ENCODE assay signal across 1 cellular context in the genomic region with DNA sequence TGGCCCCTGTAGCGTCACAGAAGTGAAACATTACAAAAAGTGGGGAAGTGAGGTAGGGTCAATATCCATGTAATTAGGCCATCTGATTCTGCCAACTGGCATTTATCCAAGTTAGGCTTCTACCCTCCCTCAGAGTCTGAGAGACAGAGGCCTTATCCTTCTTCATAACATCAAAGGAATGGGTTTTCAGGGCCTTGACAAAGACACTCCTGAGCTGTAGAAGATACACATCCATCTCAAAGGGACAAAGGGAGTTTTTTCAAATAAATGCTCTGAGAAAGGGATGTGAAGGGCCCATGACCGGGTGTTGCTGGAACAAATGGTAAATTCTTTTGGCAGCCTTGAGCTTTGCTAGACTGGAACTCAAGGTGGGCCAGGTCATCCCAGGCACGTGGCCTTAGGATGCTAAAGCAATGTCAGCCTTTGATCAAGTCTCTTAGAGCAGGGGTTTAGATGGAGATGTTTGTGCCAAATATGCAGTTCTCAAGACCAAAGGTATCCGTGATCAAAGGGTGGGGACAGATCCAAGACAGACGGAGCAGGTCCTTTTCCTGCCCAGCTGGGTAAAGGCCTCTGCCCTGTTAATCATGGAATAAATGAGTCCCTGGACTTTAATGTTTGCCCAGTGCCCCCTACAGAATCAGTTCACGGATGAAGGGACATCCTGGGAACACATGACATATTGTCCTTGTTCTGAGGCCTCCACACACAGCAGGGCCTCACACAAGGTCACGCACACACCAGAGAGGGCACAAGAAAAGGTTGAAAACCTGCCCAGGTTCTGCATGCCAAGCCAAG.
TF ChIP-seq lines count a peak whose summit lies in the region.

No MANE protein-coding gene starts in this region.

TF ChIP-seq in HepG2, 621 proteins besides CTCF, POLR2A, EP300 and RAD21 (continued from another document and continues in another):
- TF ChIP-seq ZSCAN31 (CRISPR knock-in tag; IDR thresholded peaks at IDR 0.05; ENCODE audit: low read depth) (peak; percentile 55; the same call in 1 of the 2 replicates), RBFOX2 (IDR thresholded peaks at IDR 0.05; ENCODE audit: low read depth, low read length) (peak; percentile 35; the same call in 1 of the 2 replicates), KLF13 (CRISPR knock-in tag; IDR thresholded peaks at IDR 0.05) (no peak), KMT2B (CRISPR knock-in tag; IDR thresholded peaks at IDR 0.05) (no peak; the same call in 1 of the 2 replicates), NCOA2 (CRISPR knock-in tag; IDR thresholded peaks at IDR 0.05) (peak; percentile 95), ZC3H13 (CRISPR knock-in tag; IDR thresholded peaks at IDR 0.05) (no peak), ZNF44 (CRISPR knock-in tag; IDR thresholded peaks at IDR 0.05) (no peak), DNMT3B (CRISPR knock-in tag; conservative IDR thresholded peaks at IDR 0.05) (no peak), ZNF205 (CRISPR knock-in tag; IDR thresholded peaks at IDR 0.05) (0 out of 2 replicates have a peak, but pooled peaks have one; percentile 27), KMT2A (CRISPR knock-in tag; IDR thresholded peaks at IDR 0.05) (peak; percentile 9; the same call in 1 of the 2 replicates), POLR2G (IDR thresholded peaks at IDR 0.05; ENCODE audit: low read depth, low read length) (0 out of 2 replicates have a peak, but pooled peaks have one; percentile 37), ZNF570 (CRISPR knock-in tag; IDR thresholded peaks at IDR 0.05; ENCODE audit: borderline replicate concordance) (no peak), NKX3-1 (CRISPR knock-in tag; IDR thresholded peaks at IDR 0.05) (0 out of 2 replicates have a peak, but pooled peaks have one; percentile 16), SIX1 (CRISPR knock-in tag; IDR thresholded peaks at IDR 0.05; ENCODE audit: borderline replicate concordance) (peak; percentile 67; the same call in 1 of the 2 replicates), KDM2A (CRISPR knock-in tag; IDR thresholded peaks at IDR 0.05; ENCODE audit: borderline replicate concordance, low read depth) (peak; percentile 37; the same call in 1 of the 2 replicates)
- TF ChIP-seq, protein P1, sequence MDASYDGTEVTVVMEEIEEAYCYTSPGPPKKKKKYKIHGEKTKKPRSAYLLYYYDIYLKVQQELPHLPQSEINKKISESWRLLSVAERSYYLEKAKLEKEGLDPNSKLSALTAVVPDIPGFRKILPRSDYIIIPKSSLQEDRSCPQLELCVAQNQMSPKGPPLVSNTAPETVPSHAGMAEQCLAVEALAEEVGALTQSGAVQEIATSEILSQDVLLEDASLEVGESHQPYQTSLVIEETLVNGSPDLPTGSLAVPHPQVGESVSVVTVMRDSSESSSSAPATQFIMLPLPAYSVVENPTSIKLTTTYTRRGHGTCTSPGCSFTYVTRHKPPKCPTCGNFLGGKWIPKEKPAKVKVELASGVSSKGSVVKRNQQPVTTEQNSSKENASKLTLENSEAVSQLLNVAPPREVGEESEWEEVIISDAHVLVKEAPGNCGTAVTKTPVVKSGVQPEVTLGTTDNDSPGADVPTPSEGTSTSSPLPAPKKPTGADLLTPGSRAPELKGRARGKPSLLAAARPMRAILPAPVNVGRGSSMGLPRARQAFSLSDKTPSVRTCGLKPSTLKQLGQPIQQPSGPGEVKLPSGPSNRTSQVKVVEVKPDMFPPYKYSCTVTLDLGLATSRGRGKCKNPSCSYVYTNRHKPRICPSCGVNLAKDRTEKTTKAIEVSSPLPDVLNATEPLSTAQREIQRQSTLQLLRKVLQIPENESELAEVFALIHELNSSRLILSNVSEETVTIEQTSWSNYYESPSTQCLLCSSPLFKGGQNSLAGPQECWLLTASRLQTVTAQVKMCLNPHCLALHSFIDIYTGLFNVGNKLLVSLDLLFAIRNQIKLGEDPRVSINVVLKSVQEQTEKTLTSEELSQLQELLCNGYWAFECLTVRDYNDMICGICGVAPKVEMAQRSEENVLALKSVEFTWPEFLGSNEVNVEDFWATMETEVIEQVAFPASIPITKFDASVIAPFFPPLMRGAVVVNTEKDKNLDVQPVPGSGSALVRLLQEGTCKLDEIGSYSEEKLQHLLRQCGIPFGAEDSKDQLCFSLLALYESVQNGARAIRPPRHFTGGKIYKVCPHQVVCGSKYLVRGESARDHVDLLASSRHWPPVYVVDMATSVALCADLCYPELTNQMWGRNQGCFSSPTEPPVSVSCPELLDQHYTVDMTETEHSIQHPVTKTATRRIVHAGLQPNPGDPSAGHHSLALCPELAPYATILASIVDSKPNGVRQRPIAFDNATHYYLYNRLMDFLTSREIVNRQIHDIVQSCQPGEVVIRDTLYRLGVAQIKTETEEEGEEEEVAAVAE (CRISPR knock-in tag; IDR thresholded peaks at IDR 0.05; ENCODE audit: borderline replicate concordance) = no peak
- TF ChIP-seq, protein P2, sequence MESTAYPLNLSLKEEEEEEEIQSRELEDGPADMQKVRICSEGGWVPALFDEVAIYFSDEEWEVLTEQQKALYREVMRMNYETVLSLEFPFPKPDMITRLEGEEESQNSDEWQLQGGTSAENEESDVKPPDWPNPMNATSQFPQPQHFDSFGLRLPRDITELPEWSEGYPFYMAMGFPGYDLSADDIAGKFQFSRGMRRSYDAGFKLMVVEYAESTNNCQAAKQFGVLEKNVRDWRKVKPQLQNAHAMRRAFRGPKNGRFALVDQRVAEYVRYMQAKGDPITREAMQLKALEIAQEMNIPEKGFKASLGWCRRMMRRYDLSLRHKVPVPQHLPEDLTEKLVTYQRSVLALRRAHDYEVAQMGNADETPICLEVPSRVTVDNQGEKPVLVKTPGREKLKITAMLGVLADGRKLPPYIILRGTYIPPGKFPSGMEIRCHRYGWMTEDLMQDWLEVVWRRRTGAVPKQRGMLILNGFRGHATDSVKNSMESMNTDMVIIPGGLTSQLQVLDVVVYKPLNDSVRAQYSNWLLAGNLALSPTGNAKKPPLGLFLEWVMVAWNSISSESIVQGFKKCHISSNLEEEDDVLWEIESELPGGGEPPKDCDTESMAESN (CRISPR knock-in tag; conservative IDR thresholded peaks at IDR 0.05) = no peak; the same call in 1 of the 2 replicates
- TF ChIP-seq, protein P3, sequence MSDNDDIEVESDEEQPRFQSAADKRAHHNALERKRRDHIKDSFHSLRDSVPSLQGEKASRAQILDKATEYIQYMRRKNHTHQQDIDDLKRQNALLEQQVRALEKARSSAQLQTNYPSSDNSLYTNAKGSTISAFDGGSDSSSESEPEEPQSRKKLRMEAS (IDR thresholded peaks at IDR 0.05) = peak; percentile 90
- TF ChIP-seq, protein P4, sequence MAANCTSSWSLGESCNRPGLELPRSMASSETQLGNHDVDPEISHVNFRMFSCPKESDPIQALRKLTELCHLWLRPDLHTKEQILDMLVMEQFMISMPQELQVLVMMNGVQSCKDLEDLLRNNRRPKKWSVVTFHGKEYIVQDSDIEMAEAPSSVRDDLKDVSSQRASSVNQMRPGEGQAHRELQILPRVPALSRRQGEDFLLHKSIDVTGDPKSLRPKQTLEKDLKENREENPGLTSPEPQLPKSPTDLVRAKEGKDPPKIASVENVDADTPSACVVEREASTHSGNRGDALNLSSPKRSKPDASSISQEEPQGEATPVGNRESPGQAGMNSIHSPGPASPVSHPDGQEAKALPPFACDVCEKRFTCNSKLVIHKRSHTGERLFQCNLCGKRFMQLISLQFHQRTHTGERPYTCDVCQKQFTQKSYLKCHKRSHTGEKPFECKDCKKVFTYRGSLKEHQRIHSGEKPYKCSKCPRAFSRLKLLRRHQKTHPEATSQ (CRISPR knock-in tag; IDR thresholded peaks at IDR 0.05; ENCODE audit: borderline replicate concordance) = peak; percentile 84; the same call in 1 of the 2 replicates
- TF ChIP-seq, protein P5, sequence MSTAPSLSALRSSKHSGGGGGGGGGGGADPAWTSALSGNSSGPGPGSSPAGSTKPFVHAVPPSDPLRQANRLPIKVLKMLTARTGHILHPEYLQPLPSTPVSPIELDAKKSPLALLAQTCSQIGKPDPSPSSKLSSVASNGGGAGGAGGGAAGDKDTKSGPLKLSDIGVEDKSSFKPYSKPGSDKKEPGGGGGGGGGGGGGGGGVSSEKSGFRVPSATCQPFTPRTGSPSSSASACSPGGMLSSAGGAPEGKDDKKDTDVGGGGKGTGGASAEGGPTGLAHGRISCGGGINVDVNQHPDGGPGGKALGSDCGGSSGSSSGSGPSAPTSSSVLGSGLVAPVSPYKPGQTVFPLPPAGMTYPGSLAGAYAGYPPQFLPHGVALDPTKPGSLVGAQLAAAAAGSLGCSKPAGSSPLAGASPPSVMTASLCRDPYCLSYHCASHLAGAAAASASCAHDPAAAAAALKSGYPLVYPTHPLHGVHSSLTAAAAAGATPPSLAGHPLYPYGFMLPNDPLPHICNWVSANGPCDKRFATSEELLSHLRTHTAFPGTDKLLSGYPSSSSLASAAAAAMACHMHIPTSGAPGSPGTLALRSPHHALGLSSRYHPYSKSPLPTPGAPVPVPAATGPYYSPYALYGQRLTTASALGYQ (CRISPR knock-in tag; IDR thresholded peaks at IDR 0.05) = peak; percentile 94
- TF ChIP-seq, protein P6, sequence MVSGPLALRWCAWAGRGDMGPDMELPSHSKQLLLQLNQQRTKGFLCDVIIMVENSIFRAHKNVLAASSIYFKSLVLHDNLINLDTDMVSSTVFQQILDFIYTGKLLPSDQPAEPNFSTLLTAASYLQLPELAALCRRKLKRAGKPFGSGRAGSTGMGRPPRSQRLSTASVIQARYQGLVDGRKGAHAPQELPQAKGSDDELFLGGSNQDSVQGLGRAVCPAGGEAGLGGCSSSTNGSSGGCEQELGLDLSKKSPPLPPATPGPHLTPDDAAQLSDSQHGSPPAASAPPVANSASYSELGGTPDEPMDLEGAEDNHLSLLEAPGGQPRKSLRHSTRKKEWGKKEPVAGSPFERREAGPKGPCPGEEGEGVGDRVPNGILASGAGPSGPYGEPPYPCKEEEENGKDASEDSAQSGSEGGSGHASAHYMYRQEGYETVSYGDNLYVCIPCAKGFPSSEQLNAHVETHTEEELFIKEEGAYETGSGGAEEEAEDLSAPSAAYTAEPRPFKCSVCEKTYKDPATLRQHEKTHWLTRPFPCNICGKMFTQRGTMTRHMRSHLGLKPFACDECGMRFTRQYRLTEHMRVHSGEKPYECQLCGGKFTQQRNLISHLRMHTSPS (CRISPR knock-in tag; IDR thresholded peaks at IDR 0.05; ENCODE audit: low read depth) = peak; percentile 98
- TF ChIP-seq, protein P7, sequence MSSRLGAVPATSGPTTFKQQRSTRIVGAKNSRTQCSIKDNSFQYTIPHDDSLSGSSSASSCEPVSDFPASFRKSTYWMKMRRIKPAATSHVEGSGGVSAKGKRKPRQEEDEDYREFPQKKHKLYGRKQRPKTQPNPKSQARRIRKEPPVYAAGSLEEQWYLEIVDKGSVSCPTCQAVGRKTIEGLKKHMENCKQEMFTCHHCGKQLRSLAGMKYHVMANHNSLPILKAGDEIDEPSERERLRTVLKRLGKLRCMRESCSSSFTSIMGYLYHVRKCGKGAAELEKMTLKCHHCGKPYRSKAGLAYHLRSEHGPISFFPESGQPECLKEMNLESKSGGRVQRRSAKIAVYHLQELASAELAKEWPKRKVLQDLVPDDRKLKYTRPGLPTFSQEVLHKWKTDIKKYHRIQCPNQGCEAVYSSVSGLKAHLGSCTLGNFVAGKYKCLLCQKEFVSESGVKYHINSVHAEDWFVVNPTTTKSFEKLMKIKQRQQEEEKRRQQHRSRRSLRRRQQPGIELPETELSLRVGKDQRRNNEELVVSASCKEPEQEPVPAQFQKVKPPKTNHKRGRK (CRISPR knock-in tag; IDR thresholded peaks at IDR 0.05) = 0 out of 2 replicates have a peak, but pooled peaks have one; percentile 28
- TF ChIP-seq, protein P8, sequence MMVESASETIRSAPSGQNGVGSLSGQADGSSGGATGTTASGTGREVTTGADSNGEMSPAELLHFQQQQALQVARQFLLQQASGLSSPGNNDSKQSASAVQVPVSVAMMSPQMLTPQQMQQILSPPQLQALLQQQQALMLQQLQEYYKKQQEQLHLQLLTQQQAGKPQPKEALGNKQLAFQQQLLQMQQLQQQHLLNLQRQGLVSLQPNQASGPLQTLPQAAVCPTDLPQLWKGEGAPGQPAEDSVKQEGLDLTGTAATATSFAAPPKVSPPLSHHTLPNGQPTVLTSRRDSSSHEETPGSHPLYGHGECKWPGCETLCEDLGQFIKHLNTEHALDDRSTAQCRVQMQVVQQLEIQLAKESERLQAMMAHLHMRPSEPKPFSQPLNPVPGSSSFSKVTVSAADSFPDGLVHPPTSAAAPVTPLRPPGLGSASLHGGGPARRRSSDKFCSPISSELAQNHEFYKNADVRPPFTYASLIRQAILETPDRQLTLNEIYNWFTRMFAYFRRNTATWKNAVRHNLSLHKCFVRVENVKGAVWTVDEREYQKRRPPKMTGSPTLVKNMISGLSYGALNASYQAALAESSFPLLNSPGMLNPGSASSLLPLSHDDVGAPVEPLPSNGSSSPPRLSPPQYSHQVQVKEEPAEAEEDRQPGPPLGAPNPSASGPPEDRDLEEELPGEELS (CRISPR knock-in tag; IDR thresholded peaks at IDR 0.05) = peak; percentile 85
